Comparison of ENCODE assay signal across 19 cellular contexts in genomic region chr7:41054960-41055700, GRCh38.
"Had no signal": no experiment of that assay in that cellular context is flagged by ENCODE, and none has a peak within 500 bp of the region (broad histone marks: within the 10 kb centered on the region; RNA-seq: fewer than 3 reads in every experiment).

No MANE protein-coding gene starts in this region.

- FAIRE-seq: astrocyte, frontal cortex had no signal

- H3K4me3 ChIP-seq: heart right ventricle, skin epidermis, transverse colon had no signal

- H3K4me1 ChIP-seq: heart right ventricle, transverse colon had no signal

- H3K9me3 ChIP-seq: transverse colon had no signal

- H3K27ac ChIP-seq: epithelial cell of prostate, heart right ventricle, skin epidermis, transverse colon had no signal

- ATAC-seq: heart right ventricle; left colon; naive thymus-derived CD4-positive, alpha-beta T cell; T-cell had no signal

- DNase-seq: activated CD4-positive, alpha-beta memory T cell treated with anti-CD3 and anti-CD28 coated beads for 36 hours; activated CD4-positive, alpha-beta T cell treated with anti-CD3 and anti-CD28 coated beads for 1 hour; activated naive CD4-positive, alpha-beta T cell treated with anti-CD3 and anti-CD28 coated beads, Interleukin-2, amount 10 ng/mL, durations not matched to agents 7 days and 5 days; activated T-cell treated with anti-CD3 and anti-CD28 coated beads, Interleukin-2, amount 50 U/mL, for 24 hours; heart right ventricle; left colon; naive thymus-derived CD4-positive, alpha-beta T cell; retina; stimulated activated CD4-positive, alpha-beta T cell treated with anti-CD3 and anti-CD28 coated beads, Interleukin-15, amount 100 ng/mL, for 24 hours; stimulated activated CD4-positive, alpha-beta T cell treated with anti-CD3 and anti-CD28 coated beads, Interleukin-4, amount 100 ng/mL, for 24 hours; stimulated activated naive CD4-positive, alpha-beta T cell treated with Interleukin-2 at 50 U/mL for 16 hours; substantia nigra; T-cell; T1000; transverse colon had no signal

- H3K27me3 ChIP-seq: heart right ventricle, transverse colon had no signal

- H3K36me3 ChIP-seq: heart right ventricle, transverse colon had no signal
